ENCODE assay signal across 8 cellular contexts in the genomic region with DNA sequence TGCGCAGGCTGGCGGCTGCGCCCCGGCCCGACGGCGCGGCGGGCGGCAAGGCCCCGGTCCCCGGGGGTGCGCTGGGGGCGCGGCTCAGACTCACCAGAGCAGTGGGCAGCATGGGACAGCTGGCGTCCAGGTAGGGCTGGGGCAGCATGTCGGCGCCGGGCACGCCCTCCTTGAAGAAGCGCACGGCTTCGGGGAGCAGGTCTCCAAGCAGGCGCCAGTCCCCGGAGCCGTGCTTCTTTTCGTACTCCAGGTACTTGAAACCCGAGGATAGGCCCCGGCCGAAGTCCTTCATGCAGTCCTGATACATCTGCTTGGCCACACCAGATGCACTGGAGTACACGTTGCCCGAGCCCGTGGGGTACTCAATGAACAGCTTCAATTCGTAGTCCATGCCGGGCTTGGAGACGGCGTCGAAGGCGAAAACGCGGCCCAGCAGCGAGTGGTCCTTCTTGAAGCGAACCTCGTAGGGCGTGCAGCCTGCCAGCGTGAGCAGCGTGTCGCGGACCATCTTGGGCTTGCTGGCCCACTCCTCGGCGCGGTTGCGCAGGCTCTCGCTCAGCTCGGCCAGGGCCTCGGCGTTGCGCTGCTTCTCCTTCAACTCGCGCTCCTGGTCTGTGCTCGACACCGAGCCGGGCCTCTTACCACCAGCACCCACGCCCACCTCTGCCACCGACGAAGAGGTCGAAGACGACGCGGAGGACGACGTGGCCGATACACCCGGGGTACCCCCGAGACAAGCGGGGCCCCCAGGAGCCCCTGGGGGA. TPM values are rescaled to one million over a fixed set of nuclear protein-coding genes. Genes with fewer than 3 reads are reported as not detected.
DNase-seq lines count a peak whose midpoint lies in the region; ATAC-seq, FAIRE-seq and TF ChIP-seq lines count a peak whose summit lies in the region.

No MANE protein-coding gene starts in this region.

- peaks cover 38% of the 10 kb centered on the region for H3K79me2 ChIP-seq in endothelial cell of umbilical vein (ENCODE audit: control insufficient read depth, insufficient read depth, low read length)

- no peak for TF ChIP-seq CTCF in RWPE1 (conservative IDR thresholded peaks at IDR 0.05; ENCODE audit: low read depth)
- no peak for TF ChIP-seq CTCF in endothelial cell of umbilical vein (IDR thresholded peaks at IDR 0.05; ENCODE audit: extremely low read depth in 1 of 2, insufficient read depth in 1 of 2, low read depth in 1 of 2, low read length in 2 of 2)
- TF ChIP-seq CTCF in nephron (IDR thresholded peaks at IDR 0.05; ENCODE audit: unreplicated experiment in 3 of 3) = no peak

- H3K36me3 Mint-ChIP-seq in nephron (ENCODE audit: low read depth) = peaks cover 32% of the 10 kb centered on the region

- TF ChIP-seq POLR2A in endothelial cell of umbilical vein (IDR thresholded peaks at IDR 0.05; ENCODE audit: low read depth, low read length) = no peak

- H2AFZ ChIP-seq in endothelial cell of umbilical vein (ENCODE audit: low read depth, low read length) = no peak overlapping the region

- no peaks in the 10 kb centered on the region for H3K9me3 Mint-ChIP-seq in nephron

- peaks cover 9% of the 10 kb centered on the region for H3K27me3 Mint-ChIP-seq in nephron (ENCODE audit: low read depth)

- peaks cover 37% of the 10 kb centered on the region for H3K4me1 ChIP-seq in endothelial cell of umbilical vein (ENCODE audit: control insufficient read depth, extremely low read depth, insufficient read depth, low read length)

- no peaks in the 10 kb centered on the region for H4K20me1 ChIP-seq in endothelial cell of umbilical vein (replicated peaks; ENCODE audit: control insufficient read depth, extremely low read depth, insufficient read depth, low read length)

- FAIRE-seq in endothelial cell of umbilical vein (lab: Jason Lieb, UNC) = peak; percentile 50

- H3K36me3 ChIP-seq in endothelial cell of umbilical vein (ENCODE audit: control insufficient read depth in 2 of 2, extremely low read depth in 1 of 2, insufficient read depth in 2 of 2, low read length in 2 of 2) = no peaks in the 10 kb centered on the region

- intact Hi-C loops in endothelial cell of umbilical vein (cut with micrococcal nuclease) = no loop called here

- no peak for ATAC-seq in GM19467 (IDR thresholded peaks at IDR 0.05; ENCODE audit: unreplicated experiment)
- no peak for ATAC-seq in GM19035 (IDR thresholded peaks at IDR 0.05; ENCODE audit: unreplicated experiment)

- H3K9ac ChIP-seq in endothelial cell of umbilical vein (replicated peaks; ENCODE audit: extremely low read depth, insufficient read depth, low read length) = peak overlapping the region; percentile 94

- H3K27ac ChIP-seq in RWPE1 = peak overlapping the region; percentile 99
- H3K27ac ChIP-seq in endothelial cell of umbilical vein (ENCODE audit: insufficient read depth, low read depth, low read length) = peak overlapping the region; percentile 80

- no TSS peak for BruUV-seq in endothelial cell of umbilical vein (replicated peaks; lab: Mats Ljungman, UMichigan)

- no peaks in the 10 kb centered on the region for H3K9me1 ChIP-seq in endothelial cell of umbilical vein (replicated peaks; ENCODE audit: control insufficient read depth, extremely low read depth, insufficient read depth, low read length)

- peak overlapping the region; percentile 92 for H3K4me2 ChIP-seq in endothelial cell of umbilical vein (ENCODE audit: insufficient read depth, low read length)

- H3K27me3 ChIP-seq in endothelial cell of umbilical vein (ENCODE audit: control insufficient read depth in 2 of 2, insufficient read depth in 2 of 2, low read length in 2 of 2) = no peaks in the 10 kb centered on the region

- H3K9me3 ChIP-seq in endothelial cell of umbilical vein (replicated peaks; ENCODE audit: control insufficient read depth, insufficient read depth, low read length) = no peaks in the 10 kb centered on the region

- H3K4me3 ChIP-seq in endothelial cell of umbilical vein (replicated peaks in 1 of 3; ENCODE audit: insufficient read depth in 1 of 3, low read depth in 1 of 3, low read length in 3 of 3) = peak overlapping the region; percentile 76 to 90 (median 85)

- dilution Hi-C loops in endothelial cell of umbilical vein (cut with MboI; ENCODE audit: extremely low pct_ligation_motif_present, low sequenced_read_pairs) = no loop called here

- CTCF ChIA-PET in RWPE1 (lab: Yijun Ruan, JAX) (interaction anchor here (0.6 to 2.9 kb wide), 6 partner anchors 34 to 153 kb away, joined by 3 to 20 read pairs (median 6); no protein-coding TSS in a partner anchor), endothelial cell of umbilical vein (lab: Charles Lee) (interaction anchor here (1.0 to 7.7 kb wide), 11 partner anchors 17 to 150 kb away, joined by 3 to 58 read pairs (median 18); no protein-coding TSS in a partner anchor)

- peak overlapping the region; percentile 89 to 99 (median 95) for H3K27ac Mint-ChIP-seq in nephron

- peaks cover 55% of the 10 kb centered on the region for H3K4me1 Mint-ChIP-seq in nephron

- POLR2A ChIA-PET in RWPE1 (lab: Yijun Ruan, JAX; ENCODE audit: low non-redundant PET) (no interaction called here), endothelial cell of umbilical vein (lab: Charles Lee) (interaction anchor here (0.6 to 0.9 kb wide), 3 partner anchors 22 to 76 kb away, joined by 3 to 6 read pairs (median 3); no protein-coding TSS in a partner anchor)

- peak overlapping the region; percentile 91 to 94 (median 93) for H3K4me3 Mint-ChIP-seq in nephron

- DNase-seq in NCI-H510A treated with DMSO at 0.1 percent for 48 hours (lab: John Stamatoyannopoulos, UW) (peak; percentile 34), NCI-H510A (lab: John Stamatoyannopoulos, UW) (no peak), RWPE1 (ENCODE audit: low spot score) (no peak), endothelial cell of umbilical vein (ENCODE audit: low read depth, low spot score) (peak; percentile 61), NCI-H187 treated with DMSO at 0.1 percent for 48 hours (lab: John Stamatoyannopoulos, UW) (no peak)

TF ChIP-seq in endothelial cell of umbilical vein, 7 proteins besides CTCF, POLR2A, EP300 and RAD21:
- TF ChIP-seq FOS (IDR thresholded peaks at IDR 0.05; ENCODE audit: borderline replicate concordance, insufficient read depth, low read length) = no peak
- TF ChIP-seq JUN (IDR thresholded peaks at IDR 0.05; ENCODE audit: borderline replicate concordance, insufficient read depth, insufficient read length, low read depth) = no peak
- no peak for TF ChIP-seq MYC (IDR thresholded peaks at IDR 0.05; ENCODE audit: low read depth, low read length)
- no peak for TF ChIP-seq GATA2 (IDR thresholded peaks at IDR 0.05; ENCODE audit: insufficient read depth, insufficient read length, low read depth, low read length)
- no peak for TF ChIP-seq MAX (IDR thresholded peaks at IDR 0.05; ENCODE audit: insufficient read depth, insufficient read length)
- no peak for TF ChIP-seq EZH2 (IDR thresholded peaks at IDR 0.05; ENCODE audit: borderline replicate concordance, low read depth, low read length, severe bottlenecking)
- TF ChIP-seq POLR2AphosphoS5 (IDR thresholded peaks at IDR 0.05; ENCODE audit: insufficient read depth, low read depth, low read length) = no peak
TF ChIP-seq in endothelial cell of umbilical vein: peak in this region for 0.

RNA-seq across cellular contexts. Expression of gene IRF2BPL, which starts 2.2 kb away (rescaled TPM):
- total RNA-seq in endothelial cell of umbilical vein = 23.1 and 23.3 TPM in 2 replicates
- polyA plus RNA-seq in endothelial cell of umbilical vein = 9.3 and 11.8 TPM in 2 replicates
- 5.0 and 8.9 TPM in 2 replicates for polyA plus RNA-seq in endothelial cell of umbilical vein (2011; cell fraction: cytosol; rRNA removed)
- polyA plus RNA-seq in endothelial cell of umbilical vein (2011; cell fraction: nucleus; rRNA removed) = 8.3 and 11.8 TPM in 2 replicates
- polyA plus RNA-seq in endothelial cell of umbilical vein (2012) = 9.8 and 13.7 TPM in 2 replicates
- 6.5 and 8.8 TPM in 2 replicates for polyA minus RNA-seq in endothelial cell of umbilical vein
- polyA minus RNA-seq in endothelial cell of umbilical vein (2011; cell fraction: cytosol; rRNA and poly(A)+ RNA removed) = 14.1 TPM
- 4.9 and 14.9 TPM in 2 replicates for polyA minus RNA-seq in endothelial cell of umbilical vein (2011; cell fraction: nucleus; rRNA and poly(A)+ RNA removed)

Comparison
In these comparisons a context has a peak if more than half of its experiments do, and no peak if none do; other contexts are left out.
1. DNase-seq: peak in NCI-H510A treated with DMSO at 0.1 percent for 48 hours (single experiment) and endothelial cell of umbilical vein (single experiment); none in NCI-H510A (single experiment), RWPE1 (single experiment) and NCI-H187 treated with DMSO at 0.1 percent for 48 hours (single experiment).